In genomic region chr5:167945542-167946384, GRCh38 we compare ENCODE assay signal across 10 cellular contexts.
DNase-seq lines count a peak whose midpoint lies in the region; ATAC-seq and TF ChIP-seq lines count a peak whose summit lies in the region.
"Had no signal": no experiment of that assay in that cellular context is flagged by ENCODE, and none has a peak within 500 bp of the region (broad histone marks: within the 10 kb centered on the region; RNA-seq: fewer than 3 reads in every experiment).

No MANE protein-coding gene starts in this region.

- TF ChIP-seq POLR2A in breast epithelium (IDR thresholded peaks at IDR 0.05): no peak

- no peak for TF ChIP-seq CTCF in breast epithelium (IDR thresholded peaks at IDR 0.05)
- TF ChIP-seq CTCF in kidney epithelial cell (IDR thresholded peaks at IDR 0.05; ENCODE audit: insufficient read depth, low read length, poor library complexity, severe bottlenecking): no peak
- no peak for TF ChIP-seq CTCF in thoracic aorta (IDR thresholded peaks at IDR 0.05)

- ATAC-seq in thoracic aorta (ENCODE audit: insufficient number of reproducible peaks, low FRiP score, low read depth): peak; percentile 75
- no peak for ATAC-seq in GM21390 (IDR thresholded peaks at IDR 0.05; ENCODE audit: unreplicated experiment)
- no peak for ATAC-seq in GM18870 (IDR thresholded peaks at IDR 0.05; ENCODE audit: unreplicated experiment)

- H3K27me3 ChIP-seq in breast epithelium: no peaks in the 10 kb centered on the region
- H3K27me3 ChIP-seq in kidney epithelial cell (ENCODE audit: control insufficient read depth, insufficient read depth, low read length): no peaks in the 10 kb centered on the region
- no peaks in the 10 kb centered on the region for H3K27me3 ChIP-seq in thoracic aorta (replicated peaks; ENCODE audit: insufficient read depth)

- no peak overlapping the region for H3K4me3 ChIP-seq in breast epithelium
- H3K4me3 ChIP-seq in kidney epithelial cell (ENCODE audit: low read depth, low read length): no peak overlapping the region
- H3K4me3 ChIP-seq in thoracic aorta: peak overlapping the region; percentile 33

- H3K4me1 ChIP-seq in breast epithelium (no peaks in the 10 kb centered on the region), thoracic aorta (ENCODE audit: control insufficient read depth in 1 of 2, low read depth in 2 of 2) (peaks cover 13 to 39% of the 10 kb centered on the region in 2 donors)

- H3K36me3 ChIP-seq in breast epithelium (no peaks in the 10 kb centered on the region), kidney epithelial cell (ENCODE audit: control insufficient read depth, insufficient read depth, low read length) (no peaks in the 10 kb centered on the region), thoracic aorta (no peaks in the 10 kb centered on the region)
- H3K36me3 ChIP-seq: WERI-Rb-1 had no signal

- peak; percentile 57 for DNase-seq in HPDE6-E6E7 (ENCODE audit: extremely low spot score)
- DNase-seq in breast epithelium (ENCODE audit: low spot score in 2 of 2): peak in 1 of 2 donors; percentile 43
- peak; percentile 91 for DNase-seq in kidney epithelial cell (ENCODE audit: low read depth)
- peak; percentile 25 for DNase-seq in thoracic aorta (ENCODE audit: low spot score)
- DNase-seq in middle frontal gyrus (ENCODE audit: extremely low spot score, low spot score): no peak
- DNase-seq in NCI-H1930 (lab: John Stamatoyannopoulos, UW): no peak
- DNase-seq: activated naive CD4-positive, alpha-beta T cell treated with anti-CD3 and anti-CD28 coated beads, Interleukin-2, amount 10 ng/mL, durations not matched to agents 7 days and 5 days; WERI-Rb-1 had no signal

- intact Hi-C loops in breast epithelium (cut with DNase I; ENCODE audit: low total_unique reads): no loop called here

- H3K27ac ChIP-seq in breast epithelium (peak overlapping the region; percentile 30 to 63), thoracic aorta (peak overlapping the region; percentile 83 to 89)
- H3K27ac ChIP-seq: WERI-Rb-1 had no signal

- H3K9me3 ChIP-seq in breast epithelium: no peaks in the 10 kb centered on the region
- H3K9me3 ChIP-seq in thoracic aorta: no peaks in the 10 kb centered on the region

Comparison
In these comparisons a context has a peak if more than half of its experiments do, and no peak if none do; other contexts are left out.
1. DNase-seq: peak in HPDE6-E6E7 (single experiment), kidney epithelial cell (single experiment) and thoracic aorta (single experiment); none in middle frontal gyrus (single experiment) and NCI-H1930 (0 of 2).